13 cellular contexts compared by ENCODE assay signal in genomic region chr9:127923771-127924170, GRCh38. TPM values are rescaled to one million over a fixed set of nuclear protein-coding genes. Genes with fewer than 3 reads are reported as not detected.
DNase-seq lines count a peak whose midpoint lies in the region; ATAC-seq and TF ChIP-seq lines count a peak whose summit lies in the region.
"Had no signal": no experiment of that assay in that cellular context is flagged by ENCODE, and none has a peak within 500 bp of the region (broad histone marks: within the 10 kb centered on the region; RNA-seq: fewer than 3 reads in every experiment).

No MANE protein-coding gene starts in this region.

- H3K4me3 ChIP-seq in AG10803 (ENCODE audit: low read length) (no peak overlapping the region), mammary epithelial cell (replicated peaks in 1 of 3; ENCODE audit: insufficient read depth in 1 of 3, low read depth in 2 of 3, low read length in 3 of 3) (no peak overlapping the region)
- no peak overlapping the region for H3K4me3 ChIP-seq in CD8-positive, alpha-beta T cell (ENCODE audit: low read depth, low read length)
- H3K4me3 ChIP-seq: Peyer's patch, stomach had no signal

- no peaks in the 10 kb centered on the region for H3K79me2 ChIP-seq in mammary epithelial cell (ENCODE audit: insufficient read depth, low read length)

- in situ Hi-C loops in mammary epithelial cell (cut with MboI; ENCODE audit: low sequenced_read_pairs in 2 of 2), result loop anchor here in 1 of 2 donors (10.0 kb wide), 1 partner anchor 339 kb away; no protein-coding TSS in a partner anchor

- peaks cover 0 to 20% of the 10 kb centered on the region in 2 donors for H3K4me1 Mint-ChIP-seq in effector memory CD8-positive, alpha-beta T cell (ENCODE audit: low read depth in 2 of 2)
- peaks cover 24% of the 10 kb centered on the region for H3K4me1 Mint-ChIP-seq in CD8-positive, alpha-beta T cell (ENCODE audit: low read depth)

- intact Hi-C loops in mammary epithelial cell (cut with micrococcal nuclease), result no loop called here
- intact Hi-C loops in CD8-positive, alpha-beta T cell (cut with DNase I, micrococcal nuclease), result loop anchor here (5.0 kb wide), 3 partner anchors 336 to 611 kb away; no protein-coding TSS in a partner anchor

- DNase-seq in AG10803 (ENCODE audit: low read depth) (peak; percentile 96), LHCN-M2 (ENCODE audit: low read depth) (peak; percentile 94), mammary epithelial cell (peak; percentile 86), myocyte (ENCODE audit: low read depth) (peak; percentile 78)
- no peak for DNase-seq in effector memory CD8-positive, alpha-beta T cell
- no peak for DNase-seq in CD8-positive, alpha-beta T cell
- DNase-seq: activated CD8-positive, alpha-beta memory T cell treated with anti-CD3 and anti-CD28 coated beads, Interleukin-2, amount 50 U/mL, for 48 hours; NCI-H1092; NCI-H446; Peyer's patch; stomach had no signal

- no peak overlapping the region for H3K9ac ChIP-seq in mammary epithelial cell (ENCODE audit: insufficient read depth, low read length)

- H3K4me3 Mint-ChIP-seq in effector memory CD8-positive, alpha-beta T cell, result no peak overlapping the region
- H3K4me3 Mint-ChIP-seq in CD8-positive, alpha-beta T cell, result no peak overlapping the region

- no peak overlapping the region for H3K27ac Mint-ChIP-seq in effector memory CD8-positive, alpha-beta T cell
- no peak overlapping the region for H3K27ac Mint-ChIP-seq in CD8-positive, alpha-beta T cell

- H3K36me3 Mint-ChIP-seq in effector memory CD8-positive, alpha-beta T cell (ENCODE audit: insufficient read depth), result peaks cover 26% of the 10 kb centered on the region
- H3K36me3 Mint-ChIP-seq in CD8-positive, alpha-beta T cell, result no peaks in the 10 kb centered on the region

- no peak overlapping the region for H3K27ac ChIP-seq in mammary epithelial cell (ENCODE audit: insufficient read depth, low read depth, low read length)
- H3K27ac ChIP-seq in CD8-positive, alpha-beta T cell (ENCODE audit: low read depth, low read length), result no peak overlapping the region
- H3K27ac ChIP-seq: Peyer's patch, stomach had no signal

- peaks cover 44% of the 10 kb centered on the region for H3K4me1 ChIP-seq in mammary epithelial cell (ENCODE audit: insufficient read depth, low read length)
- peaks cover 31% of the 10 kb centered on the region for H3K4me1 ChIP-seq in CD8-positive, alpha-beta T cell (ENCODE audit: insufficient read depth, low read length)

- no peaks in the 10 kb centered on the region for H3K9me3 ChIP-seq in mammary epithelial cell (replicated peaks; ENCODE audit: insufficient read depth, low read length)
- H3K9me3 ChIP-seq in CD8-positive, alpha-beta T cell (ENCODE audit: low read length), result no peaks in the 10 kb centered on the region
- H3K9me3 ChIP-seq: Peyer's patch, stomach had no signal

- no peak for ATAC-seq in effector memory CD8-positive, alpha-beta T cell (replicated peaks)
- ATAC-seq in HG02973 (IDR thresholded peaks at IDR 0.05; ENCODE audit: unreplicated experiment) (no peak), HG02571 (IDR thresholded peaks at IDR 0.05; ENCODE audit: unreplicated experiment) (no peak)
- no peak for ATAC-seq in CD8-positive, alpha-beta T cell

- H3K36me3 ChIP-seq in mammary epithelial cell (ENCODE audit: insufficient read depth, low read length), result no peaks in the 10 kb centered on the region
- H3K36me3 ChIP-seq in CD8-positive, alpha-beta T cell (ENCODE audit: insufficient read depth, low read length), result no peaks in the 10 kb centered on the region
- H3K36me3 ChIP-seq: Peyer's patch, stomach had no signal

- 46% methylated on average over 5 of the region's 8 CpGs for WGBS in mammary epithelial cell (ENCODE audit: low coverage, missing lambda C conversion rate)

- peaks cover 7 to 9% of the 10 kb centered on the region in 2 donors for H3K27me3 Mint-ChIP-seq in effector memory CD8-positive, alpha-beta T cell
- H3K27me3 Mint-ChIP-seq in CD8-positive, alpha-beta T cell (ENCODE audit: low read depth), result peaks cover 2% of the 10 kb centered on the region

- POLR2A ChIA-PET in CD8-positive, alpha-beta T cell (lab: Charles Lee), result interaction anchor here (0.7 kb wide), 1 partner anchor 401 kb away, joined by 4 read pairs; no protein-coding TSS in a partner anchor

- no peak overlapping the region for H2AFZ ChIP-seq in mammary epithelial cell (ENCODE audit: low read depth, low read length)

- H3K27me3 ChIP-seq in mammary epithelial cell (ENCODE audit: insufficient read depth, low read length), result no peaks in the 10 kb centered on the region
- no peaks in the 10 kb centered on the region for H3K27me3 ChIP-seq in CD8-positive, alpha-beta T cell (ENCODE audit: insufficient read depth, low read length)

- H3K4me2 ChIP-seq in mammary epithelial cell (ENCODE audit: insufficient read depth, low read depth, low read length), result no peak overlapping the region

- no peaks in the 10 kb centered on the region for H3K9me3 Mint-ChIP-seq in effector memory CD8-positive, alpha-beta T cell
- H3K9me3 Mint-ChIP-seq in CD8-positive, alpha-beta T cell, result no peaks in the 10 kb centered on the region

- dilution Hi-C loops in mammary epithelial cell (cut with HindIII; ENCODE audit: low sequenced_read_pairs), result no loop called here

- CTCF ChIA-PET in mammary epithelial cell (lab: Charles Lee; ENCODE audit: low non-redundant PET), result no interaction called here
- CTCF ChIA-PET in CD8-positive, alpha-beta T cell (lab: Charles Lee), result interaction anchor here (0.7 to 5.0 kb wide), 7 partner anchors 54 to 419 kb away, joined by 3 to 35 read pairs (median 9); partner anchors contain the start of genes CDK9 and TOR2A

- H4K20me1 ChIP-seq in mammary epithelial cell (ENCODE audit: insufficient read depth, low read length), result no peaks in the 10 kb centered on the region

- TF ChIP-seq CTCF in AG10803 (conservative IDR thresholded peaks at IDR 0.05; ENCODE audit: low read length) (no peak), mammary epithelial cell (conservative IDR thresholded peaks at IDR 0.05 in 1 of 2, IDR thresholded peaks at IDR 0.05 in 1 of 2; ENCODE audit: extremely low read depth in 1 of 2, insufficient read depth in 1 of 2, low read depth in 1 of 2, low read length in 2 of 2) (no peak)
- TF ChIP-seq CTCF in CD8-positive, alpha-beta T cell (IDR thresholded peaks at IDR 0.05), result no peak

- BruUV-seq in mammary epithelial cell (replicated peaks; lab: Mats Ljungman, UMichigan), result no TSS peak

RNA-seq across cellular contexts. Expression of gene PIP5KL1, which starts 6.8 kb away (rescaled TPM):
- total RNA-seq in LHCN-M2 (2014; rRNA removed) (2.0 and 2.6 TPM in 2 replicates), mammary epithelial cell (10 to 100 TPM in 1 of 2 donors, 1 to 10 TPM in 1; 6.7 to 11.8 TPM), myocyte (0.36 and 1.5 TPM in 2 replicates)
- polyA plus RNA-seq in LHCN-M2 (2012), result 0.92 TPM
- polyA plus RNA-seq in mammary epithelial cell, result 4.4 TPM
- polyA minus RNA-seq in mammary epithelial cell, result 0.41 TPM
- polyA plus RNA-seq in myocyte (2012), result 0.87 TPM
- total RNA-seq in CD8-positive, alpha-beta T cell, result 1 to 10 TPM; 5.1 to 7.4 TPM

RNA-seq across cellular contexts. Expression of gene ST6GALNAC4, which starts 6.9 kb away (rescaled TPM):
- total RNA-seq in LHCN-M2 (2014; rRNA removed) (41.6 and 50.9 TPM in 2 replicates), mammary epithelial cell (10 to 100 TPM; 14.3 to 19.6 TPM), myocyte (114 and 195 TPM in 2 replicates)
- 16.3 TPM for polyA plus RNA-seq in LHCN-M2 (2012)
- polyA plus RNA-seq in mammary epithelial cell, result 21.9 TPM
- polyA minus RNA-seq in mammary epithelial cell, result 50.2 TPM
- 32.8 TPM for polyA plus RNA-seq in myocyte (2012)
- 10 to 100 TPM; 40.0 to 47.6 TPM for total RNA-seq in CD8-positive, alpha-beta T cell

RNA-seq across cellular contexts. Expression of gene DPM2, which starts 13.9 kb away (rescaled TPM):
- total RNA-seq in LHCN-M2 (2014; rRNA removed) (29.0 and 29.5 TPM in 2 replicates), mammary epithelial cell (10 to 100 TPM; 10.0 to 48.7 TPM), myocyte (12.5 and 12.6 TPM in 2 replicates)
- 50.1 TPM for polyA plus RNA-seq in LHCN-M2 (2012)
- polyA plus RNA-seq in mammary epithelial cell, result 45.2 TPM
- 74.8 TPM for polyA minus RNA-seq in mammary epithelial cell
- polyA plus RNA-seq in myocyte (2012), result 32.8 TPM
- total RNA-seq in CD8-positive, alpha-beta T cell, result 10 to 100 TPM; 40.2 to 42.7 TPM

RNA-seq across cellular contexts. Expression of gene ST6GALNAC6, which starts 24.4 kb away (rescaled TPM):
- total RNA-seq in LHCN-M2 (2014; rRNA removed) (105 and 110 TPM in 2 replicates), mammary epithelial cell (10 to 100 TPM; 28.8 to 29.5 TPM), myocyte (111 and 121 TPM in 2 replicates)
- polyA plus RNA-seq in LHCN-M2 (2012), result 84.9 TPM
- polyA plus RNA-seq in mammary epithelial cell, result 26.6 TPM
- 14.6 TPM for polyA minus RNA-seq in mammary epithelial cell
- polyA plus RNA-seq in myocyte (2012), result 98.1 TPM
- 10 to 100 TPM; 49.8 to 56.1 TPM for total RNA-seq in CD8-positive, alpha-beta T cell

RNA-seq across cellular contexts. Expression of gene AK1, which starts 46.3 kb away (rescaled TPM):
- 75.1 and 85.0 TPM in 2 replicates for total RNA-seq in LHCN-M2 (2014; rRNA removed)
- 189 TPM for polyA plus RNA-seq in LHCN-M2 (2012)
- total RNA-seq in mammary epithelial cell, result 10 to 100 TPM; 42.0 to 57.9 TPM
- 65.8 TPM for polyA plus RNA-seq in mammary epithelial cell
- polyA minus RNA-seq in mammary epithelial cell, result 52.1 TPM
- total RNA-seq in myocyte, result 611 and 777 TPM in 2 replicates
- polyA plus RNA-seq in myocyte (2012), result 432 TPM
- 10 to 100 TPM; 34.8 to 35.2 TPM for total RNA-seq in CD8-positive, alpha-beta T cell

Comparison
In these comparisons a context has a peak if more than half of its experiments do, and no peak if none do; other contexts are left out.
1. DNase-seq: peak in AG10803 (single experiment), LHCN-M2 (single experiment), mammary epithelial cell (single experiment) and myocyte (single experiment); none in effector memory CD8-positive, alpha-beta T cell (0 of 3) and CD8-positive, alpha-beta T cell (0 of 7).